In the genomic region with DNA sequence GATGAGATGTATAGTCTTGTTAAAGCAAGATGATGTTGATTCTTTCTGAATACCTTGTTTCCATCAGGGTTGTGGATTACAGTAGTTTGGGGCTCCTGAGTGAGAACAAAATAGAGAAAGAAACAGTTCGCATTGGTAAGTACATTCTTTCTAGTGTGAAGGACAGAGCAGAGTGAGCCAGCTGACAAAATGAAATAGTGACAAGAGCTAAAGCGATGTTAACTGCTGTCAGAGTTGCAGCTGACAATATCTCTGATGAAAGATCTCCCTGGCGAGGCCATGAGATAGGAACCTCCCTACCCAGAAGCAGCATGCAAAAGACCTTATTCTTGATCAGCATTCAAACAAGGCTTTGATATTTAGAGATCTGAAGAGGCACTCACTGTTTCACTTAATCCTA, we compare ENCODE assay signal across 22 cellular contexts.
"Had no signal": no experiment of that assay in that cellular context is flagged by ENCODE, and none has a peak within 500 bp of the region (broad histone marks: within the 10 kb centered on the region; RNA-seq: fewer than 3 reads in every experiment).

No MANE protein-coding gene starts in this region.

- H3K27me3 Mint-ChIP-seq: activated CD4-positive, alpha-beta T cell treated with anti-CD3 and anti-CD28 coated beads, Interleukin-2, amount 10 ng/mL, durations not matched to agents 24 days and 14 days; activated CD8-positive, alpha-beta T cell treated with anti-CD3 and anti-CD28 coated beads for 36 hours; activated naive CD8-positive, alpha-beta T cell treated with anti-CD3 and anti-CD28 coated beads, Interleukin-2, amount 50 U/mL, for 24 hours; naive thymus-derived CD4-positive, alpha-beta T cell; progenitor cell of endocrine pancreas; stimulated activated naive CD8-positive, alpha-beta T cell treated with anti-CD3 and anti-CD28 coated beads, Interleukin-15, amount 100 ng/mL, for 72 hours; T-cell had no signal

- H3K27ac Mint-ChIP-seq: activated CD4-positive, alpha-beta T cell treated with anti-CD3 and anti-CD28 coated beads, Interleukin-2, amount 10 ng/mL, durations not matched to agents 24 days and 14 days; activated CD8-positive, alpha-beta T cell treated with anti-CD3 and anti-CD28 coated beads for 36 hours; activated naive CD8-positive, alpha-beta T cell treated with anti-CD3 and anti-CD28 coated beads, Interleukin-2, amount 50 U/mL, for 24 hours; activated T-helper 1 cell treated with anti-CD3 and anti-CD28 coated beads, Interleukin-12 subunit alpha, Interleukin-12 subunit beta, Interleukin-2, Interleukin-4 antibody, amounts not matched to agents 30 ng/mL and 10 ng/mL and 1 ng/mL, durations not matched to agents 14 hours and 24 hours and 36 hours; naive thymus-derived CD4-positive, alpha-beta T cell; progenitor cell of endocrine pancreas; T-cell; T-helper 2 cell treated with Interferon-gamma antibody and Interleukin-4, amounts not matched to agents 5 μg/mL and 100 μg/mL, for 36 hours had no signal

- H3K4me3 Mint-ChIP-seq: activated CD4-positive, alpha-beta T cell treated with anti-CD3 and anti-CD28 coated beads, Interleukin-2, amount 10 ng/mL, durations not matched to agents 24 days and 14 days; activated CD8-positive, alpha-beta T cell treated with anti-CD3 and anti-CD28 coated beads for 36 hours; activated naive CD8-positive, alpha-beta T cell treated with anti-CD3 and anti-CD28 coated beads, Interleukin-2, amount 50 U/mL, for 24 hours; activated T-helper 1 cell treated with anti-CD3 and anti-CD28 coated beads, Interleukin-12 subunit alpha, Interleukin-12 subunit beta, Interleukin-2, Interleukin-4 antibody, amounts not matched to agents 30 ng/mL and 10 ng/mL and 1 ng/mL, durations not matched to agents 14 hours and 24 hours and 36 hours; naive thymus-derived CD4-positive, alpha-beta T cell; stimulated activated effector memory CD8-positive, alpha-beta T cell treated with anti-CD3 and anti-CD28 coated beads, Interleukin-12 subunit alpha, Interleukin-12 subunit beta, amount 100 ng/mL, for 72 hours; stimulated activated naive CD8-positive, alpha-beta T cell treated with anti-CD3 and anti-CD28 coated beads, Interleukin-15, amount 100 ng/mL, for 72 hours; T-cell; T-helper 2 cell treated with Interferon-gamma antibody and Interleukin-4, amounts not matched to agents 5 μg/mL and 100 μg/mL, for 36 hours had no signal

- H3K4me1 Mint-ChIP-seq: activated CD4-positive, alpha-beta T cell treated with anti-CD3 and anti-CD28 coated beads, Interleukin-2, amount 10 ng/mL, durations not matched to agents 24 days and 14 days; activated naive CD8-positive, alpha-beta T cell treated with anti-CD3 and anti-CD28 coated beads, Interleukin-2, amount 50 U/mL, for 24 hours; naive thymus-derived CD4-positive, alpha-beta T cell; stimulated activated effector memory CD8-positive, alpha-beta T cell treated with anti-CD3 and anti-CD28 coated beads, Interleukin-12 subunit alpha, Interleukin-12 subunit beta, amount 100 ng/mL, for 72 hours; stimulated activated naive CD8-positive, alpha-beta T cell treated with anti-CD3 and anti-CD28 coated beads, Interleukin-15, amount 100 ng/mL, for 72 hours; T-cell had no signal

- H3K4me3 ChIP-seq: gastroesophageal sphincter, lower lobe of right lung, skin epidermis, tibial nerve had no signal

- ATAC-seq: activated CD8-positive, alpha-beta T cell treated with anti-CD3 and anti-CD28 coated beads for 36 hours; activated naive CD8-positive, alpha-beta T cell treated with anti-CD3 and anti-CD28 coated beads, Interleukin-2, amount 50 U/mL, for 24 hours; gastroesophageal sphincter; lower lobe of right lung; naive thymus-derived CD4-positive, alpha-beta T cell; stimulated activated effector memory CD8-positive, alpha-beta T cell treated with anti-CD3 and anti-CD28 coated beads, Interleukin-12 subunit alpha, Interleukin-12 subunit beta, amount 100 ng/mL, for 72 hours; stimulated activated naive CD8-positive, alpha-beta T cell treated with anti-CD3 and anti-CD28 coated beads, Interleukin-15, amount 100 ng/mL, for 72 hours; T-cell had no signal

- H3K9me3 ChIP-seq: gastroesophageal sphincter, lower lobe of right lung, tibial nerve had no signal

- H3K27ac ChIP-seq: gastroesophageal sphincter, lower lobe of right lung, skin epidermis, VCaP had no signal

- H3K9me3 Mint-ChIP-seq: activated CD8-positive, alpha-beta T cell treated with anti-CD3 and anti-CD28 coated beads for 36 hours; activated naive CD8-positive, alpha-beta T cell treated with anti-CD3 and anti-CD28 coated beads, Interleukin-2, amount 50 U/mL, for 24 hours; activated T-helper 1 cell treated with anti-CD3 and anti-CD28 coated beads, Interleukin-12 subunit alpha, Interleukin-12 subunit beta, Interleukin-2, Interleukin-4 antibody, amounts not matched to agents 30 ng/mL and 10 ng/mL and 1 ng/mL, durations not matched to agents 14 hours and 24 hours and 36 hours; stimulated activated effector memory CD8-positive, alpha-beta T cell treated with anti-CD3 and anti-CD28 coated beads, Interleukin-12 subunit alpha, Interleukin-12 subunit beta, amount 100 ng/mL, for 72 hours; T-cell had no signal

- H3K4me1 ChIP-seq: lower lobe of right lung, tibial nerve had no signal

- H3K27me3 ChIP-seq: gastroesophageal sphincter, tibial nerve had no signal

- DNase-seq: activated CD4-positive, alpha-beta T cell treated with anti-CD3 and anti-CD28 coated beads, Interleukin-2, amount 10 ng/mL, durations not matched to agents 24 days and 14 days; activated CD8-positive, alpha-beta T cell treated with anti-CD3 and anti-CD28 coated beads for 36 hours; activated gamma-delta T cell; activated naive CD4-positive, alpha-beta T cell treated with anti-CD3 and anti-CD28 coated beads, Interleukin-2, amount 50 U/mL, for 16 hours; activated naive CD8-positive, alpha-beta T cell treated with anti-CD3 and anti-CD28 coated beads, Interleukin-2, amount 50 U/mL, for 24 hours; caudate nucleus; dermis blood vessel endothelial cell; effector CD8-positive, alpha-beta T cell; left colon; lower lobe of right lung; naive thymus-derived CD4-positive, alpha-beta T cell; stimulated activated CD4-positive, alpha-beta T cell treated with anti-CD3 and anti-CD28 coated beads, Interleukin-2, amount 100 ng/mL, for 24 hours; stimulated activated naive CD8-positive, alpha-beta T cell treated with anti-CD3 and anti-CD28 coated beads, Interleukin-15, amount 100 ng/mL, for 72 hours; T-cell had no signal
